ENCODE assay signal across 7 cellular contexts in the genomic region with DNA sequence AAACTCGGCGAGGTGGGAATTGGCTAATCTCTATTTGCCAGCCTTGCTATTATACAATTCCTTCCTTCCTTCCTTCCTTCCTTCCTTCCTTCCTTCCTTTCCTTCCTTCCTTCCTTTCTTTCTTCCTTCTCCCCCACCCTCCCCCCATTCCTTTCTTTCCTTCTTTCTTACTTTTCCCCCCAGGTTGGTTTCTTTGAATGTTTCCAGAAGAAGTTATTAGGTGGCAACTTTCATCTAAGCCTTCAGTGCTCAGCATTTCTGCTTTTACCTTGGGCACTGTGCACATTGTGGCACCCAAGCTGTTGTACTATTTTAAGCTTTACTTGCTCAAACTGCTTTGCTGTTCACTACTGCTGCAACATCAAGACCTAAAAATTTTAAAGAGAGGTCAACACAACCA. TPM values are rescaled to one million over a fixed set of nuclear protein-coding genes. Genes with fewer than 3 reads are reported as not detected.
"Had no signal": no experiment of that assay in that cellular context is flagged by ENCODE, and none has a peak within 500 bp of the region (broad histone marks: within the 10 kb centered on the region; RNA-seq: fewer than 3 reads in every experiment).

No MANE protein-coding gene starts in this region.

- H2AFZ ChIP-seq: GM23248 had no signal

- DNase-seq: GM23248, GOT3, H7, HCEC 1CT, IMR-90, KG1 had no signal

- H3K27ac ChIP-seq: GM23248 had no signal

- H3K9ac ChIP-seq: GM23248 had no signal

- H3K4me3 ChIP-seq: GM23248, K562 had no signal

RNA-seq across cellular contexts. Expression of a gene that starts 17.2 kb away (rescaled TPM):
- total RNA-seq: K562 had no signal
